25 cellular contexts compared by ENCODE assay signal in the genomic region with DNA sequence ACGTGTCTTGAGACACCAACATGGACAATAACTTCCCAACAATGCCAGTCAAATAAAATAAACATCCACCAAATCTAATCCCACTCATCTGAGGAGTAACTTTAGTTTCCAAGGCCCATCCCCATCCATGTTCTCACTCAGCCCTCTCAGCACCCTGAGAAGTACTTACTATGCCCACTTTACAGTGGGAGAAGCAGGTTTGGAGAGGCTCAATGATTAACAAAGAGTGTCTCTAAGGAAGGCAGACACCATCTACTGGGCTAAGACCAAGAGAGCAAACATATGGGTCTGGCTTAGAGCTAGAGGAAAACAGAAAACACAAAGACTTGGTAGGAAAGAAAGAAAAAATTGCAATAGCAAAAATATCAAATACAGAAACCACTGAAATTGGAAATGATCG. TPM values are rescaled to one million over a fixed set of nuclear protein-coding genes. Genes with fewer than 3 reads are reported as not detected.
DNase-seq lines count a peak whose midpoint lies in the region; ATAC-seq and TF ChIP-seq lines count a peak whose summit lies in the region.
"Had no signal": no experiment of that assay in that cellular context is flagged by ENCODE, and none has a peak within 500 bp of the region (broad histone marks: within the 10 kb centered on the region; RNA-seq: fewer than 3 reads in every experiment).

No MANE protein-coding gene starts in this region.

- intact Hi-C loops in left lung (cut with DNase I) (no loop called here), uterus (cut with DNase I; ENCODE audit: low total_unique reads) (no loop called here)

- peaks cover 84% of the 10 kb centered on the region for H3K79me2 ChIP-seq in GM23338 (replicated peaks; ENCODE audit: insufficient read depth)

- no peak overlapping the region for H3K4me3 ChIP-seq in GM23338
- H3K4me3 ChIP-seq in left lung, result no peak overlapping the region
- H3K4me3 ChIP-seq in uterus, result no peak overlapping the region
- H3K4me3 ChIP-seq: left ventricle myocardium inferior, sigmoid colon, thoracic aorta had no signal

- no peak for DNase-seq in activated T-cell treated with anti-CD3 and anti-CD28 coated beads, Interleukin-2, amount 50 U/mL, for 72 hours
- DNase-seq in activated T-cell treated with anti-CD3 and anti-CD28 coated beads for 4 hours, result no peak
- DNase-seq in GM23338 (ENCODE audit: low spot score), result no peak
- DNase-seq in left lung, result no peak
- DNase-seq in stimulated activated effector memory CD8-positive, alpha-beta T cell treated with anti-CD3 and anti-CD28 coated beads, Interleukin-12 subunit alpha, Interleukin-12 subunit beta, amount 100 ng/mL, for 72 hours (ENCODE audit: low spot score in 2 of 2), result no peak
- DNase-seq in T1000 (lab: John Stamatoyannopoulos, UW), result no peak
- DNase-seq in NAMALWA (ENCODE audit: low spot score), result no peak
- no peak for DNase-seq in uterus
- DNase-seq: activated CD4-positive, alpha-beta T cell treated with anti-CD3 and anti-CD28 coated beads for 48 hours; activated CD8-positive, alpha-beta memory T cell treated with anti-CD3 and anti-CD28 coated beads, Interleukin-2, amount 50 U/mL, for 4 hours; activated gamma-delta T cell; BE2C; GOT3; left ventricle myocardium inferior; NCI-H1436; sigmoid colon; stimulated activated CD4-positive, alpha-beta T cell treated with anti-CD3 and anti-CD28 coated beads, Interleukin-4, amount 100 ng/mL, for 4 hours; stimulated activated naive B cell treated with anti-CD40 and anti-IgM and Interleukin-4, amounts not matched to agents 10 μg/mL and 1 μg/mL and 100 μg/mL, for 72 hours had no signal

- H3K27me3 ChIP-seq in GM23338 (ENCODE audit: insufficient read depth) (no peaks in the 10 kb centered on the region), left lung (no peaks in the 10 kb centered on the region), uterus (no peaks in the 10 kb centered on the region)
- H3K27me3 ChIP-seq: BE2C, sigmoid colon had no signal

- H3K4me1 ChIP-seq in GM23338 (ENCODE audit: insufficient read depth) (no peaks in the 10 kb centered on the region), left lung (peaks cover 10 to 45% of the 10 kb centered on the region in 2 donors), uterus (peaks cover 0 to under 1% of the 10 kb centered on the region in 2 donors)
- H3K4me1 ChIP-seq: BE2C had no signal

- H3K36me3 ChIP-seq in GM23338 (ENCODE audit: insufficient read depth) (peaks cover 45% of the 10 kb centered on the region), left lung (peaks cover 0 to 62% of the 10 kb centered on the region in 2 donors), uterus (no peaks in the 10 kb centered on the region)

- H3K9me3 ChIP-seq in left lung (no peaks in the 10 kb centered on the region), uterus (no peaks in the 10 kb centered on the region)
- H3K9me3 ChIP-seq: BE2C, left ventricle myocardium inferior, sigmoid colon, thoracic aorta had no signal

- H3K9me3 Mint-ChIP-seq in activated T-cell treated with anti-CD3 and anti-CD28 coated beads, Interleukin-2, amount 50 U/mL, for 72 hours, result no peaks in the 10 kb centered on the region
- H3K9me3 Mint-ChIP-seq in GM23338, result peaks cover 8% of the 10 kb centered on the region; the same call in 2 of the 3 replicates
- no peaks in the 10 kb centered on the region for H3K9me3 Mint-ChIP-seq in stimulated activated effector memory CD8-positive, alpha-beta T cell treated with anti-CD3 and anti-CD28 coated beads, Interleukin-12 subunit alpha, Interleukin-12 subunit beta, amount 100 ng/mL, for 72 hours
- H3K9me3 Mint-ChIP-seq: stimulated activated naive B cell treated with anti-CD40 and anti-IgM and Interleukin-4, amounts not matched to agents 10 μg/mL and 1 μg/mL and 100 μg/mL, for 72 hours; T-helper 2 cell treated with Interferon-gamma antibody and Interleukin-4, amounts not matched to agents 5 μg/mL and 100 μg/mL, for 36 hours had no signal

- no peak overlapping the region for H3K4me2 ChIP-seq in GM23338

- H2AFZ ChIP-seq in GM23338, result no peak overlapping the region

- TF ChIP-seq CTCF in GM23338 (conservative IDR thresholded peaks at IDR 0.05; ENCODE audit: low read depth in 2 of 2), result no peak
- no peak for TF ChIP-seq CTCF in left lung (IDR thresholded peaks at IDR 0.05)
- TF ChIP-seq CTCF in uterus (IDR thresholded peaks at IDR 0.05), result no peak

- no peak overlapping the region for H3K4me3 Mint-ChIP-seq in activated T-cell treated with anti-CD3 and anti-CD28 coated beads, Interleukin-2, amount 50 U/mL, for 72 hours
- H3K4me3 Mint-ChIP-seq in GM23338, result no peak overlapping the region
- H3K4me3 Mint-ChIP-seq in stimulated activated effector memory CD8-positive, alpha-beta T cell treated with anti-CD3 and anti-CD28 coated beads, Interleukin-12 subunit alpha, Interleukin-12 subunit beta, amount 100 ng/mL, for 72 hours, result no peak overlapping the region
- H3K4me3 Mint-ChIP-seq: stimulated activated naive B cell treated with anti-CD40 and anti-IgM and Interleukin-4, amounts not matched to agents 10 μg/mL and 1 μg/mL and 100 μg/mL, for 72 hours; T-helper 2 cell treated with Interferon-gamma antibody and Interleukin-4, amounts not matched to agents 5 μg/mL and 100 μg/mL, for 36 hours had no signal

- H4K20me1 ChIP-seq in GM23338 (replicated peaks; ENCODE audit: insufficient read depth), result peaks cover 40% of the 10 kb centered on the region

- ATAC-seq in activated T-cell treated with anti-CD3 and anti-CD28 coated beads, Interleukin-2, amount 50 U/mL, for 72 hours (replicated peaks in 1 of 2), result no peak
- ATAC-seq in GM23338 (no peak), left lung (peak; percentile 87)
- ATAC-seq in stimulated activated effector memory CD8-positive, alpha-beta T cell treated with anti-CD3 and anti-CD28 coated beads, Interleukin-12 subunit alpha, Interleukin-12 subunit beta, amount 100 ng/mL, for 72 hours, result no peak
- ATAC-seq: stimulated activated naive B cell treated with anti-CD40 and anti-IgM and Interleukin-4, amounts not matched to agents 10 μg/mL and 1 μg/mL and 100 μg/mL, for 72 hours had no signal

- H3K9me2 ChIP-seq in GM23338 (ENCODE audit: insufficient read depth), result no peaks in the 10 kb centered on the region

- H3K27ac ChIP-seq in GM23338 (ENCODE audit: low read depth) (no peak overlapping the region), left lung (peak overlapping the region; percentile 43 to 57), uterus (no peak overlapping the region)
- H3K27ac ChIP-seq: HL-60, sigmoid colon, thoracic aorta, VCaP had no signal

- H3K4me1 Mint-ChIP-seq in activated T-cell treated with anti-CD3 and anti-CD28 coated beads, Interleukin-2, amount 50 U/mL, for 72 hours (ENCODE audit: low read depth), result peaks cover 30% of the 10 kb centered on the region
- H3K4me1 Mint-ChIP-seq in GM23338, result peaks cover under 1% of the 10 kb centered on the region
- H3K4me1 Mint-ChIP-seq in stimulated activated effector memory CD8-positive, alpha-beta T cell treated with anti-CD3 and anti-CD28 coated beads, Interleukin-12 subunit alpha, Interleukin-12 subunit beta, amount 100 ng/mL, for 72 hours, result peaks cover 26% of the 10 kb centered on the region

- H3K27ac Mint-ChIP-seq in activated T-cell treated with anti-CD3 and anti-CD28 coated beads, Interleukin-2, amount 50 U/mL, for 72 hours, result peak overlapping the region; percentile 0
- peak overlapping the region; percentile 2; the same call in 1 of the 2 replicates for H3K27ac Mint-ChIP-seq in GM23338
- peak overlapping the region; percentile 2 for H3K27ac Mint-ChIP-seq in stimulated activated effector memory CD8-positive, alpha-beta T cell treated with anti-CD3 and anti-CD28 coated beads, Interleukin-12 subunit alpha, Interleukin-12 subunit beta, amount 100 ng/mL, for 72 hours
- H3K27ac Mint-ChIP-seq: progenitor cell of endocrine pancreas; T-helper 2 cell treated with Interferon-gamma antibody and Interleukin-4, amounts not matched to agents 5 μg/mL and 100 μg/mL, for 36 hours had no signal

- no peaks in the 10 kb centered on the region for H3F3A ChIP-seq in GM23338 (replicated peaks; ENCODE audit: low read depth)

- TF ChIP-seq POLR2A in uterus (IDR thresholded peaks at IDR 0.05), result no peak

- H3K36me3 Mint-ChIP-seq in activated T-cell treated with anti-CD3 and anti-CD28 coated beads, Interleukin-2, amount 50 U/mL, for 72 hours (ENCODE audit: insufficient read depth in 2 of 2), result peaks cover 10 to 31% of the 10 kb centered on the region in 2 donors
- peaks cover 82% of the 10 kb centered on the region for H3K36me3 Mint-ChIP-seq in GM23338 (ENCODE audit: low read depth)
- H3K36me3 Mint-ChIP-seq in stimulated activated effector memory CD8-positive, alpha-beta T cell treated with anti-CD3 and anti-CD28 coated beads, Interleukin-12 subunit alpha, Interleukin-12 subunit beta, amount 100 ng/mL, for 72 hours, result peaks cover 85% of the 10 kb centered on the region

- H3K27me3 Mint-ChIP-seq in activated T-cell treated with anti-CD3 and anti-CD28 coated beads, Interleukin-2, amount 50 U/mL, for 72 hours (ENCODE audit: low read depth), result no peaks in the 10 kb centered on the region
- peaks cover under 1% of the 10 kb centered on the region for H3K27me3 Mint-ChIP-seq in GM23338 (ENCODE audit: insufficient read depth, low read depth, poor library complexity)
- H3K27me3 Mint-ChIP-seq: progenitor cell of endocrine pancreas; stimulated activated naive B cell treated with anti-CD40 and anti-IgM and Interleukin-4, amounts not matched to agents 10 μg/mL and 1 μg/mL and 100 μg/mL, for 72 hours had no signal

RNA-seq across cellular contexts. Expression of gene POLDIP3, which starts 11.3 kb away (rescaled TPM):
- 100 to 1,000 TPM in 1 of 2 donors, 10 to 100 TPM in 1; 84.0 to 108 TPM for total RNA-seq in activated T-cell treated with anti-CD3 and anti-CD28 coated beads, Interleukin-2, amount 50 U/mL, for 72 hours
- total RNA-seq in GM23338 (2014; rRNA removed; shearing (Covaris generic)), result 49.0 and 54.3 TPM in 2 replicates
- polyA plus RNA-seq in GM23338 (2016; fragmentation: Nextera tagmentation; extraction: Ambion mirVana), result 34.3 and 38.2 TPM in 2 replicates
- 10 to 100 TPM; 56.6 to 61.6 TPM for total RNA-seq in left lung
- 10 to 100 TPM; 25.9 to 73.3 (median 39.2) TPM for total RNA-seq in uterus

RNA-seq across cellular contexts. Expression of gene ATP5MGL, which starts 37.0 kb away (rescaled TPM):
- total RNA-seq in activated T-cell treated with anti-CD3 and anti-CD28 coated beads, Interleukin-2, amount 50 U/mL, for 72 hours, result 1 to 10 TPM in 1 of 2 donors, under 1 TPM in 1; 0.31 to 1.2 TPM
- total RNA-seq in GM23338 (2014; rRNA removed; shearing (Covaris generic)), result not detected in 2 replicates
- polyA plus RNA-seq in GM23338 (2016; fragmentation: Nextera tagmentation; extraction: Ambion mirVana), result 0.30 and 0.53 TPM in 2 replicates
- total RNA-seq in left lung (1 to 10 TPM in 1 of 2 donors, under 1 TPM in 1; 0.60 to 1.2 TPM), uterus (under 1 TPM in 1 of 4 donors, not detected in 3; 0.79 TPM)
- total RNA-seq: glomerular endothelial cell, thoracic aorta had no signal
- polyA plus RNA-seq: adipose tissue had no signal

RNA-seq across cellular contexts. Expression of gene CYB5R3, which starts 45.8 kb away (rescaled TPM):
- total RNA-seq in activated T-cell treated with anti-CD3 and anti-CD28 coated beads, Interleukin-2, amount 50 U/mL, for 72 hours, result 10 to 100 TPM; 60.7 to 67.1 TPM
- total RNA-seq in GM23338 (2014; rRNA removed; shearing (Covaris generic)), result 66.4 and 76.2 TPM in 2 replicates
- polyA plus RNA-seq in GM23338 (2016; fragmentation: Nextera tagmentation; extraction: Ambion mirVana), result 66.8 and 76.9 TPM in 2 replicates
- total RNA-seq in left lung (100 to 1,000 TPM; 250 to 265 TPM), uterus (100 to 1,000 TPM in 1 of 4 donors, 10 to 100 TPM in 3; 34.0 to 225 (median 51.7) TPM)

RNA-seq across cellular contexts. Expression of gene SERHL2, which starts 49.7 kb away (rescaled TPM):
- total RNA-seq in activated T-cell treated with anti-CD3 and anti-CD28 coated beads, Interleukin-2, amount 50 U/mL, for 72 hours, result 1 to 10 TPM; 1.2 to 1.6 TPM
- total RNA-seq in GM23338 (2014; rRNA removed; shearing (Covaris generic)), result 1.5 and 1.7 TPM in 2 replicates
- 2.1 TPM in 2 replicates for polyA plus RNA-seq in GM23338 (2016; fragmentation: Nextera tagmentation; extraction: Ambion mirVana)
- total RNA-seq in left lung, result 1 to 10 TPM; 2.1 to 3.0 TPM
- 1 to 10 TPM; 3.6 to 9.9 (median 6.7) TPM for total RNA-seq in uterus

Comparison
In these comparisons a context has a peak if more than half of its experiments do, and no peak if none do; other contexts are left out.
1. H3K27ac ChIP-seq: peak in left lung (2 of 2); none in GM23338 (single experiment) and uterus (0 of 2).
2. Peak in every context shown above with its lines, with median percentiles within 50 percentile points of each other: H3K27ac Mint-ChIP-seq.